8 cellular contexts compared by ENCODE assay signal in the genomic region with DNA sequence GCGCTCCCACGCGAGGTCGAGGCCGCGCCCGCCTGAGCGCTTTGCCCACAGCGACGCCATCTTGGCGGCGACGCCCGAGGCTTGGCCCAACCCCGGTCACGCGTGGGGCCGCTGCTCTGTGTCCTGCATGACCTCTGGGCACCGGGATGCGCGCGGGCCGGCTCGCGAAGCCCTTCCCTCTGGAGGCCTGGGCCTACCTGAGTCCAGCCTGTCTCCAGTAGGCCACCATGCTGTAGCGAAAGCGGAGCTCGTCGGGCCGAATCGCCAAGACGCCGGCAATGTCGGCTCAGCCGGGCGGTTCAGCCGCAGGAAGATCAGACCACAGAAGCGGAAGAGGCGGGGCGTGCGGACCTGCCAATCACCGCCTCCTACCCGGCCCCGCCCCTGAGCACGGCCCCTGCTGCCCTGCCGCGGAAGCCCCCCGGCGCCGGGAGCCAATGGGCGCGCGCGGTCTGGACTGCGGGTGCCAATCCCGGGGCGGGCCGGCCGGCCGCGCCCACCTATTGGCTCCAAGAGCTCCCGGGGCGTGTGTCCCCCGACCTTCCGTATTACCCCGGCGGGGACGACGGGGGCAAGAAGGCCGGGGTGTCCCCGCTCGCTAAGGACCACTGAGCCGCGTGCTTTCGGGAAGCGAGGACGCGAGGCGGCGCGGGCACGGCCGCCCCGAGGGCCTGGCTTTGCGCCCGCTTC. TPM values are rescaled to one million over a fixed set of nuclear protein-coding genes. Genes with fewer than 3 reads are reported as not detected.
DNase-seq lines count a peak whose midpoint lies in the region; ATAC-seq and TF ChIP-seq lines count a peak whose summit lies in the region.

ATP5F1E (minus strand) TSS at position 313 of the 690 bp plus-strand sequence; CDS start at position 229, 84 bp downstream.

- in situ Hi-C loops in GM18951 (cut with MboI; ENCODE audit: low sequenced_read_pairs, unreplicated experiment): no loop called here

- WGBS in spleen, 5 donors: 0 to 1% (median 0%) methylated on average over 44 to 86 of the region's 86 CpGs

- TF ChIP-seq CTCF in AG04450 (IDR thresholded peaks at IDR 0.05; ENCODE audit: low read depth, low read length): no peak
- TF ChIP-seq CTCF in activated B cell treated with CpG ODN at 0.5 μM for 24 hours (IDR thresholded peaks at IDR 0.05): no peak
- no peak for TF ChIP-seq CTCF in cardiac fibroblast (IDR thresholded peaks at IDR 0.05; ENCODE audit: low read depth, low read length)
- TF ChIP-seq CTCF in spleen (IDR thresholded peaks at IDR 0.05 in 8 of 11, conservative IDR thresholded peaks at IDR 0.05 in 3 of 11): no peak

- no peaks in the 10 kb centered on the region for H3K27me3 ChIP-seq in AG04450 (ENCODE audit: control insufficient read depth, insufficient read depth, low read length)
- H3K27me3 ChIP-seq in spleen (replicated peaks in 1 of 7): no peaks in the 10 kb centered on the region

- CTCF ChIA-PET in AG04450 (lab: Charles Lee): interaction anchor here (0.6 to 1.0 kb wide), 4 partner anchors 9 to 782 kb away, joined by 3 to 4 read pairs (median 3); no protein-coding TSS in a partner anchor
- CTCF ChIA-PET in activated B cell treated with CpG ODN at 0.5 μM for 24 hours (lab: Charles Lee): interaction anchor here (0.8 to 2.4 kb wide), 8 partner anchors 16 to 190 kb away, joined by 3 to 10 read pairs (median 4); no protein-coding TSS in a partner anchor

- peak within 1 kb of the TSS; percentile 77 for H3K4me3 ChIP-seq in AG04450 (ENCODE audit: low read depth, low read length)
- H3K4me3 ChIP-seq in cardiac fibroblast (replicated peaks in 1 of 2; ENCODE audit: low read depth in 2 of 2, low read length in 2 of 2): peak within 1 kb of the TSS; percentile 69 to 91
- peak within 1 kb of the TSS; percentile 62 to 97 (median 86) for H3K4me3 ChIP-seq in spleen

- H3K4me1 Mint-ChIP-seq in activated B cell treated with CpG ODN at 0.5 μM for 24 hours: peaks cover 50% of the 10 kb centered on the region

- peaks cover 83% of the 10 kb centered on the region for H3K36me3 Mint-ChIP-seq in activated B cell treated with CpG ODN at 0.5 μM for 24 hours (ENCODE audit: low read depth)

- POLR2A ChIA-PET in AG04450 (lab: Yijun Ruan, JAX) (interaction anchor here (0.6 to 2.1 kb wide), 17 partner anchors 9 to 1918 kb away, joined by 3 to 24 read pairs (median 4); partner anchors contain the start of gene PRELID3B), activated B cell treated with CpG ODN at 0.5 μM for 24 hours (lab: Charles Lee) (interaction anchor here (0.8 to 4.4 kb wide), 37 partner anchors 8 to 1634 kb away, joined by 3 to 89 read pairs (median 6); partner anchors contain the start of genes CTSZ, GNAS, GNAS-AS1 and NELFCD)

- peak within 1 kb of the TSS; percentile 95 for H3K27ac Mint-ChIP-seq in activated B cell treated with CpG ODN at 0.5 μM for 24 hours

- H3K27me3 Mint-ChIP-seq in activated B cell treated with CpG ODN at 0.5 μM for 24 hours: no peaks in the 10 kb centered on the region

- DNase-seq in AG04450 (ENCODE audit: low read depth, low spot score): peak; percentile 67
- peak; percentile 99 for DNase-seq in NCI-H345 (lab: John Stamatoyannopoulos, UW)
- DNase-seq in activated B cell treated with CpG ODN at 0.5 μM for 24 hours: peak; percentile 98
- peak; percentile 93 to 97 for DNase-seq in cardiac fibroblast (ENCODE audit: low read depth in 2 of 2)
- peak; percentile 92 for DNase-seq in inferior parietal cortex (ENCODE audit: extremely low spot score)
- peak; percentile 98 for DNase-seq in spleen

- no peak within 1 kb of the TSS for H3K27ac ChIP-seq in AG04450 (ENCODE audit: low read depth, low read length)
- H3K27ac ChIP-seq in spleen: peak within 1 kb of the TSS; percentile 89 to 96 (median 92)

- H3K9me3 ChIP-seq in AG04450 (ENCODE audit: control insufficient read depth, insufficient read depth, low read length): no peaks in the 10 kb centered on the region
- no peaks in the 10 kb centered on the region for H3K9me3 ChIP-seq in spleen

- peak within 1 kb of the TSS; percentile 96 for H3K4me3 Mint-ChIP-seq in activated B cell treated with CpG ODN at 0.5 μM for 24 hours

- no peaks in the 10 kb centered on the region for H3K9me3 Mint-ChIP-seq in activated B cell treated with CpG ODN at 0.5 μM for 24 hours

- intact Hi-C loops in activated B cell treated with CpG ODN at 0.5 μM for 24 hours (cut with micrococcal nuclease): loop anchor here (1.0 to 5.0 kb wide), 8 partner anchors 10 to 723 kb away; partner anchors contain the start of genes CTSZ, NELFCD, PRELID3B and RAB22A
- intact Hi-C loops in spleen (cut with DNase I; ENCODE audit: low total_unique reads): loop anchor here (10.0 kb wide), 1 partner anchor 47 kb away; the partner anchor contains the start of gene NELFCD

- ATAC-seq in HG03196 (IDR thresholded peaks at IDR 0.05; ENCODE audit: unreplicated experiment) (peak; percentile 93), activated B cell treated with CpG ODN at 0.5 μM for 24 hours (ENCODE audit: low read depth) (peak; percentile 96)

- TF ChIP-seq POLR2A in GM18951 (IDR thresholded peaks at IDR 0.05; ENCODE audit: extremely low read depth, insufficient read depth, insufficient read length) (peak; percentile 92), spleen (IDR thresholded peaks at IDR 0.05) (peak; percentile 72 to 90 (median 85))

- peaks cover 7 to 70% (median 52%) of the 10 kb centered on the region in 6 donors for H3K36me3 ChIP-seq in spleen

- H3K4me1 ChIP-seq in spleen: peaks cover 31 to 65% (median 54%) of the 10 kb centered on the region in 6 donors

RNA-seq across cellular contexts. Expression of gene ATP5F1E, which starts in this region (rescaled TPM):
- polyA plus RNA-seq in AG04450 (2011; rRNA removed) (70.8 and 84.3 TPM in 2 replicates), spleen (10 to 100 TPM; 59.8 to 71.1 (median 69.1) TPM)
- polyA minus RNA-seq in AG04450 (2011; rRNA and poly(A)+ RNA removed): 9.6 and 11.4 TPM in 2 replicates
- total RNA-seq in activated B cell treated with CpG ODN at 0.5 μM for 24 hours (84.0 and 86.1 TPM in 2 replicates), spleen (10 to 100 TPM; 24.2 to 67.9 (median 63.4) TPM)
